Comparison of ENCODE assay signal across 1 cellular context in genomic region chr1:186512698-186513457, GRCh38.
TF ChIP-seq lines count a peak whose summit lies in the region.

No MANE protein-coding gene starts in this region.

TF ChIP-seq in GM23338, 12 proteins besides CTCF, POLR2A, EP300 and RAD21:
- no peak for TF ChIP-seq ZNF462 (CRISPR knock-in tag; IDR thresholded peaks at IDR 0.05)
- TF ChIP-seq, protein P1, sequence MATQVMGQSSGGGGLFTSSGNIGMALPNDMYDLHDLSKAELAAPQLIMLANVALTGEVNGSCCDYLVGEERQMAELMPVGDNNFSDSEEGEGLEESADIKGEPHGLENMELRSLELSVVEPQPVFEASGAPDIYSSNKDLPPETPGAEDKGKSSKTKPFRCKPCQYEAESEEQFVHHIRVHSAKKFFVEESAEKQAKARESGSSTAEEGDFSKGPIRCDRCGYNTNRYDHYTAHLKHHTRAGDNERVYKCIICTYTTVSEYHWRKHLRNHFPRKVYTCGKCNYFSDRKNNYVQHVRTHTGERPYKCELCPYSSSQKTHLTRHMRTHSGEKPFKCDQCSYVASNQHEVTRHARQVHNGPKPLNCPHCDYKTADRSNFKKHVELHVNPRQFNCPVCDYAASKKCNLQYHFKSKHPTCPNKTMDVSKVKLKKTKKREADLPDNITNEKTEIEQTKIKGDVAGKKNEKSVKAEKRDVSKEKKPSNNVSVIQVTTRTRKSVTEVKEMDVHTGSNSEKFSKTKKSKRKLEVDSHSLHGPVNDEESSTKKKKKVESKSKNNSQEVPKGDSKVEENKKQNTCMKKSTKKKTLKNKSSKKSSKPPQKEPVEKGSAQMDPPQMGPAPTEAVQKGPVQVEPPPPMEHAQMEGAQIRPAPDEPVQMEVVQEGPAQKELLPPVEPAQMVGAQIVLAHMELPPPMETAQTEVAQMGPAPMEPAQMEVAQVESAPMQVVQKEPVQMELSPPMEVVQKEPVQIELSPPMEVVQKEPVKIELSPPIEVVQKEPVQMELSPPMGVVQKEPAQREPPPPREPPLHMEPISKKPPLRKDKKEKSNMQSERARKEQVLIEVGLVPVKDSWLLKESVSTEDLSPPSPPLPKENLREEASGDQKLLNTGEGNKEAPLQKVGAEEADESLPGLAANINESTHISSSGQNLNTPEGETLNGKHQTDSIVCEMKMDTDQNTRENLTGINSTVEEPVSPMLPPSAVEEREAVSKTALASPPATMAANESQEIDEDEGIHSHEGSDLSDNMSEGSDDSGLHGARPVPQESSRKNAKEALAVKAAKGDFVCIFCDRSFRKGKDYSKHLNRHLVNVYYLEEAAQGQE (IDR thresholded peaks at IDR 0.05; ENCODE audit: unreplicated experiment): no peak
- no peak for TF ChIP-seq ZNF114 (CRISPR knock-in tag; IDR thresholded peaks at IDR 0.05)
- TF ChIP-seq POLR2AphosphoS5 (IDR thresholded peaks at IDR 0.05; ENCODE audit: low read depth): no peak
- TF ChIP-seq EZH2phosphoT487 (IDR thresholded peaks at IDR 0.05; ENCODE audit: unreplicated experiment): no peak
- no peak for TF ChIP-seq STAT1 (IDR thresholded peaks at IDR 0.05; ENCODE audit: unreplicated experiment)
